ENCODE assay signal across 3 cellular contexts in the genomic region with DNA sequence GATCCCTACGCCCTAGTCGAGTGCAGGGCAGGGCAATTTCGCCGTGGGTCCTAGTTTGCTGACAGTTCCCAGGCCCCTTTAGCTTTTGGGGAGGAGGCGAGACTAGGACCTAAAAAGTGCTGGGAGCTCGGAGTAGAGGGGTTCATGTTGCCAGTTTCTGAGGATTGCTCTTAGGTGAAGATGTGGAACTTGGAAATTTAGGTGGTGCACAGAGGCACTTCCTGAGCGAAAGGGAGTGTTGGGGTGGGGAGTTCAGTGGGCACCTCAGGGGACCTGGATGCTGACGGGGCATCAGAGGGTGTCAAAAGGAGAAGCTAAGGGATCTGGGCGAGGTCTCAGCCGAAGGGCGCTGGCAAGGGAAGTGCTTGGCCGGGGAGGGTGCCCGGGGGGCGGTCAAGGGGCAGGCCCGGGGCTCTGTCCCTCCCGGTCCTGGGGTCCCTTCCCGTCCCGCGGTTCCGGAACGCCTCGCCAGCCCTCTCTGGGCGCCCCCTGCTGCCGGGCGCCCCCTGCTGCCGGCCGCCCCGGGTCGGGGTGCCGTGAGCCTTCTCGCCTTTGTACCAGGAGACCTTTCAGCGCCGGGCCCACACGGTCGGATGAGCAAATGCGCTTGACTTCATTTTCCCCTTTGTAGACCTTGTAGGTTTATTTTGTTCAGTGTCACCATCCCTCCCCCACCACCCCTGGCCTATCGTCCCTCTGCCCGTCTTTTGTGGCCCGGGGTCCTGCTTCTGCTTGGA.
TF ChIP-seq lines count a peak whose summit lies in the region.

No MANE protein-coding gene starts in this region.

TF ChIP-seq in GM23338, 12 proteins besides CTCF, POLR2A, EP300 and RAD21:
- TF ChIP-seq EZH2 (IDR thresholded peaks at IDR 0.05; ENCODE audit: low read depth, unreplicated experiment) (peak; percentile 23), ZNF331 (CRISPR knock-in tag; IDR thresholded peaks at IDR 0.05; ENCODE audit: low read depth) (no peak), JUNB (IDR thresholded peaks at IDR 0.05; ENCODE audit: unreplicated experiment) (no peak)
TF ChIP-seq in GM23338: peak in this region for 1.

TF ChIP-seq in GM12878, 131 proteins besides CTCF, POLR2A, EP300 and RAD21:
- TF ChIP-seq ZNF217 (IDR thresholded peaks at IDR 0.05) (no peak), BCL11A (IDR thresholded peaks at IDR 0.05; ENCODE audit: low read depth, low read length) (no peak), YY1 (IDR thresholded peaks at IDR 0.05; ENCODE audit: low read depth, low read length) (no peak)

TF ChIP-seq in HepG2, 621 proteins besides CTCF, POLR2A, EP300 and RAD21:
- no peak for TF ChIP-seq HIVEP1 (CRISPR knock-in tag; IDR thresholded peaks at IDR 0.05)
- peak; percentile 15 for TF ChIP-seq XRCC5 (optimal IDR thresholded peaks at IDR 0.05; ENCODE audit: low read length)
- no peak for TF ChIP-seq HES4 (CRISPR knock-in tag; IDR thresholded peaks at IDR 0.05; ENCODE audit: borderline replicate concordance)
TF ChIP-seq in HepG2: peak in this region for 1.
